In genomic region chr2:222944971-222945740, GRCh38 we compare ENCODE assay signal across 20 cellular contexts.
DNase-seq lines count a peak whose midpoint lies in the region; ATAC-seq, FAIRE-seq and TF ChIP-seq lines count a peak whose summit lies in the region.
"Had no signal": no experiment of that assay in that cellular context is flagged by ENCODE, and none has a peak within 500 bp of the region (broad histone marks: within the 10 kb centered on the region; RNA-seq: fewer than 3 reads in every experiment).

No MANE protein-coding gene starts in this region.

- TF ChIP-seq RAD21 in HepG2 (CRISPR knock-in tag; IDR thresholded peaks at IDR 0.05) (no peak), SK-N-SH (IDR thresholded peaks at IDR 0.05; ENCODE audit: low read length) (0 out of 2 replicates have a peak, but pooled peaks have one; percentile 7)

- no peak for DNase-seq in HepG2 (ENCODE audit: low spot score)
- DNase-seq in right lobe of liver = no peak
- peak; percentile 12 for DNase-seq in SK-N-SH
- no peak for DNase-seq in mesenchymal stem cell
- DNase-seq in smooth muscle cell (lab: John Stamatoyannopoulos, UW; ENCODE audit: unreplicated experiment) = no peak
- DNase-seq in NCI-H446 (lab: John Stamatoyannopoulos, UW) = no peak
- no peak for DNase-seq in activated CD4-positive, alpha-beta T cell treated with anti-CD3 and anti-CD28 coated beads, Interleukin-2, amount 50 U/mL, for 48 hours
- DNase-seq: BE2C; Calu3; CD4-positive, alpha-beta memory T cell; DMS53; GOT3; MV-4-11; NCI-H1417; NCI-H187 treated with DMSO at 0.1 percent for 48 hours; NCI-H2171; NCI-H446 treated with DMSO at 0.1 percent for 48 hours had no signal

- no peaks in the 10 kb centered on the region for H3K4me1 ChIP-seq in HepG2 (ENCODE audit: insufficient read depth, low read length)
- no peaks in the 10 kb centered on the region for H3K4me1 ChIP-seq in right lobe of liver
- peaks cover 4 to 33% of the 10 kb centered on the region in 2 experiments; a peak in 3 of 4 replicates for H3K4me1 ChIP-seq in SK-N-SH (ENCODE audit: control insufficient read depth in 1 of 2, insufficient read depth in 2 of 2, low read depth in 1 of 2, low read length in 1 of 2)
- peaks cover 6% of the 10 kb centered on the region for H3K4me1 ChIP-seq in mesenchymal stem cell (ENCODE audit: control insufficient read depth, insufficient read depth, low read depth, low read length)
- peaks cover 32% of the 10 kb centered on the region for H3K4me1 ChIP-seq in smooth muscle cell (ENCODE audit: low read depth)

- ATAC-seq in HepG2 (peak; percentile 5; the same call in 1 of the 3 replicates), right lobe of liver (no peak), GM21423 (IDR thresholded peaks at IDR 0.05; ENCODE audit: unreplicated experiment) (no peak)

- H3F3A ChIP-seq in SK-N-SH (replicated peaks; ENCODE audit: insufficient read depth) = peaks cover 26% of the 10 kb centered on the region
- H3F3A ChIP-seq in smooth muscle cell (ENCODE audit: low read depth) = peaks cover 3% of the 10 kb centered on the region

- no peak overlapping the region for H2BK5ac ChIP-seq in mesenchymal stem cell (ENCODE audit: low read depth, low read length, poor library complexity, severe bottlenecking)

- H2AK5ac ChIP-seq in mesenchymal stem cell (ENCODE audit: low read length, severe bottlenecking) = peak overlapping the region; percentile 59

- H3K9me2 ChIP-seq in SK-N-SH = no peaks in the 10 kb centered on the region

- H2AFZ ChIP-seq in HepG2 (ENCODE audit: low read length) (no peak overlapping the region), SK-N-SH (ENCODE audit: low read depth) (no peak overlapping the region), mesenchymal stem cell (ENCODE audit: low read depth, low read length) (no peak overlapping the region), smooth muscle cell (ENCODE audit: low read depth) (no peak overlapping the region)

- H3K9me3 ChIP-seq in HepG2 (ENCODE audit: low read length) = no peaks in the 10 kb centered on the region
- no peaks in the 10 kb centered on the region for H3K9me3 ChIP-seq in right lobe of liver
- H3K9me3 ChIP-seq in SK-N-SH = no peaks in the 10 kb centered on the region
- H3K9me3 ChIP-seq in mesenchymal stem cell (ENCODE audit: control insufficient read depth, low read length) = no peaks in the 10 kb centered on the region
- no peaks in the 10 kb centered on the region for H3K9me3 ChIP-seq in smooth muscle cell (replicated peaks; ENCODE audit: low read depth)
- H3K9me3 ChIP-seq: BE2C had no signal

- TF ChIP-seq EP300 in HepG2 (IDR thresholded peaks at IDR 0.05; ENCODE audit: low read depth in 2 of 2, low read length in 2 of 2) (no peak), HepG2 (CRISPR knock-in tag; IDR thresholded peaks at IDR 0.05; ENCODE audit: borderline replicate concordance) (no peak), SK-N-SH (IDR thresholded peaks at IDR 0.05; ENCODE audit: borderline replicate concordance in 1 of 2, low read depth in 1 of 2, low read length in 1 of 2) (no peak)

- H3K4me3 ChIP-seq in HepG2 (replicated peaks in 1 of 3; ENCODE audit: insufficient read depth in 1 of 3, low read depth in 2 of 3, low read length in 3 of 3) = no peak overlapping the region
- no peak overlapping the region for H3K4me3 ChIP-seq in right lobe of liver
- no peak overlapping the region for H3K4me3 ChIP-seq in SK-N-SH (ENCODE audit: low read depth in 2 of 2, low read length in 1 of 2)
- H3K4me3 ChIP-seq in mesenchymal stem cell (ENCODE audit: insufficient read depth in 1 of 2, low read depth in 1 of 2, low read length in 2 of 2) = no peak overlapping the region
- no peak overlapping the region for H3K4me3 ChIP-seq in smooth muscle cell

- no peak overlapping the region for H2BK15ac ChIP-seq in mesenchymal stem cell (ENCODE audit: low read depth, poor library complexity, severe bottlenecking)

- no peak overlapping the region for H2BK120ac ChIP-seq in mesenchymal stem cell (ENCODE audit: low read depth, low read length)

- no peak overlapping the region for H3K23ac ChIP-seq in mesenchymal stem cell (ENCODE audit: low read length in 2 of 2)

- no peak overlapping the region for H3K4ac ChIP-seq in mesenchymal stem cell (ENCODE audit: low read depth in 1 of 2, low read length in 2 of 2)

- H3K27ac ChIP-seq in HepG2 (ENCODE audit: extremely low read length, insufficient read depth, low read length) = no peak overlapping the region
- H3K27ac ChIP-seq in right lobe of liver = no peak overlapping the region
- H3K27ac ChIP-seq in SK-N-SH (ENCODE audit: low read depth in 2 of 2, low read length in 1 of 2) = peak overlapping the region; percentile 68 to 69; a peak in 3 of 4 replicates
- H3K27ac ChIP-seq in mesenchymal stem cell (ENCODE audit: low read length, poor library complexity, severe bottlenecking) = peak overlapping the region; percentile 92
- peak overlapping the region; percentile 72 for H3K27ac ChIP-seq in smooth muscle cell (ENCODE audit: low read depth)
- H3K27ac ChIP-seq: 22Rv1, RWPE1 had no signal

- H3K18ac ChIP-seq in mesenchymal stem cell (ENCODE audit: low read depth in 1 of 2, low read length in 2 of 2) = no peak overlapping the region

- H4K8ac ChIP-seq in mesenchymal stem cell (ENCODE audit: low read length) = no peak overlapping the region

- no peak overlapping the region for H3K4me2 ChIP-seq in HepG2 (ENCODE audit: low read depth, low read length)
- H3K4me2 ChIP-seq in SK-N-SH = no peak overlapping the region
- H3K4me2 ChIP-seq in mesenchymal stem cell (ENCODE audit: low read length, poor library complexity, severe bottlenecking) = no peak overlapping the region
- peak overlapping the region; percentile 57 for H3K4me2 ChIP-seq in smooth muscle cell

- POLR2A ChIA-PET in HepG2 (lab: Yijun Ruan, JAX) (interaction anchor here (1.0 kb wide), 1 partner anchor 153 kb away, joined by 5 read pairs; no protein-coding TSS in a partner anchor), SK-N-SH (lab: Yijun Ruan, JAX) (no interaction called here)

- peaks cover 3% of the 10 kb centered on the region for H3K79me1 ChIP-seq in mesenchymal stem cell (replicated peaks; ENCODE audit: low read length, poor library complexity, severe bottlenecking)

- intact Hi-C loops in HepG2 (cut with micrococcal nuclease; ENCODE audit: unreplicated experiment) (no loop called here), right lobe of liver (cut with DNase I) (no loop called here)

- H4K91ac ChIP-seq in mesenchymal stem cell (ENCODE audit: low read length) = no peak overlapping the region

- TSS peak; percentile 8 for BruUV-seq in HepG2 (replicated peaks; lab: Mats Ljungman, UMichigan)

- H3K9ac ChIP-seq in HepG2 (ENCODE audit: insufficient read depth, low read depth, low read length) (no peak overlapping the region), SK-N-SH (no peak overlapping the region), mesenchymal stem cell (ENCODE audit: low read length) (peak overlapping the region; percentile 37), smooth muscle cell (ENCODE audit: low read depth) (no peak overlapping the region)

- FAIRE-seq in HepG2 (lab: Jason Lieb, UNC) = no peak

- H4K20me1 ChIP-seq in HepG2 (ENCODE audit: insufficient read depth, low read length) = peaks cover 6% of the 10 kb centered on the region
- no peaks in the 10 kb centered on the region for H4K20me1 ChIP-seq in SK-N-SH (ENCODE audit: insufficient read depth)
- peaks cover under 1% of the 10 kb centered on the region for H4K20me1 ChIP-seq in smooth muscle cell (ENCODE audit: low read depth)

- WGBS in HepG2 (ENCODE audit: low lambda C conversion rate) = 91% methylated on average over 5 of the region's 5 CpGs
- 90% methylated on average over 5 of the region's 5 CpGs for WGBS in right lobe of liver (ENCODE audit: insufficient coverage, low coverage, low lambda C conversion rate, missing lambda C conversion rate)
- WGBS in SK-N-SH (ENCODE audit: low lambda C conversion rate) = 68% methylated on average over 5 of the region's 5 CpGs
- 83% methylated on average over 2 of the region's 5 CpGs for WGBS in mesenchymal stem cell
- WGBS in smooth muscle cell (ENCODE audit: low lambda C conversion rate) = 96% methylated on average over 5 of the region's 5 CpGs

- in situ Hi-C loops in HepG2 (cut with HindIII; ENCODE audit: extremely low pct_ligation_motif_present, low pct_unique_long_range_greater_than_20kb) = no loop called here

- TF ChIP-seq POLR2A in HepG2 (IDR thresholded peaks at IDR 0.05; ENCODE audit: insufficient read depth in 1 of 2, low read depth in 2 of 2, low read length in 2 of 2) (peak in 1 of 2 experiments; percentile 29; a peak in 2 of 4 replicates), right lobe of liver (IDR thresholded peaks at IDR 0.05) (no peak)

- CTCF ChIA-PET in HepG2 (lab: Yijun Ruan, JAX; ENCODE audit: low intra/inter-chr PET ratio, low total read pairs) (no interaction called here), SK-N-SH (lab: Yijun Ruan, JAX) (interaction anchor here (1.2 to 3.4 kb wide), 3 partner anchors 13 to 255 kb away, joined by 3 to 11 read pairs (median 10); no protein-coding TSS in a partner anchor)

- H3K79me2 ChIP-seq in HepG2 (ENCODE audit: insufficient read depth, low read length) (no peaks in the 10 kb centered on the region), SK-N-SH (ENCODE audit: insufficient read depth) (no peaks in the 10 kb centered on the region), smooth muscle cell (ENCODE audit: low read depth) (no peaks in the 10 kb centered on the region)

- no peak overlapping the region for H3K14ac ChIP-seq in mesenchymal stem cell (ENCODE audit: low read length in 2 of 2)

- H2BK12ac ChIP-seq in mesenchymal stem cell (ENCODE audit: low read length in 2 of 2) = no peak overlapping the region

- H3K36me3 ChIP-seq in HepG2 (replicated peaks in 1 of 2; ENCODE audit: control insufficient read depth in 1 of 2, insufficient read depth in 2 of 2, low read length in 2 of 2) = peaks cover 3 to 16% of the 10 kb centered on the region in 2 experiments; a peak in 4 of 5 replicates
- peaks cover 0 to 15% (median 0%) of the 10 kb centered on the region in 4 donors for H3K36me3 ChIP-seq in right lobe of liver
- peaks cover 11 to 16% of the 10 kb centered on the region in 2 experiments for H3K36me3 ChIP-seq in SK-N-SH (replicated peaks in 1 of 2; ENCODE audit: control insufficient read depth in 1 of 2, insufficient read depth in 2 of 2, low read length in 1 of 2)
- peaks cover 0 to 17% of the 10 kb centered on the region in 2 experiments for H3K36me3 ChIP-seq in mesenchymal stem cell (ENCODE audit: control insufficient read depth in 1 of 2, insufficient read depth in 2 of 2, low read depth in 1 of 2, low read length in 2 of 2)
- H3K36me3 ChIP-seq in smooth muscle cell (ENCODE audit: low read depth) = no peaks in the 10 kb centered on the region
- H3K36me3 ChIP-seq: BE2C had no signal

- TF ChIP-seq CTCF in HepG2 (CRISPR knock-in tag; IDR thresholded peaks at IDR 0.05) (no peak), right lobe of liver (IDR thresholded peaks at IDR 0.05) (no peak), SK-N-SH (IDR thresholded peaks at IDR 0.05) (no peak), smooth muscle cell (IDR thresholded peaks at IDR 0.05; ENCODE audit: borderline replicate concordance, insufficient read depth, poor library complexity, severe bottlenecking) (no peak)

- H3K27me3 ChIP-seq in HepG2 (ENCODE audit: control insufficient read depth in 1 of 2, insufficient read depth in 2 of 2, low read length in 2 of 2) (no peaks in the 10 kb centered on the region), right lobe of liver (no peaks in the 10 kb centered on the region), SK-N-SH (ENCODE audit: insufficient read depth) (no peaks in the 10 kb centered on the region), mesenchymal stem cell (ENCODE audit: control insufficient read depth in 1 of 2, insufficient read depth in 1 of 2, low read length in 2 of 2) (no peaks in the 10 kb centered on the region), smooth muscle cell (ENCODE audit: low read depth) (no peaks in the 10 kb centered on the region)
- H3K27me3 ChIP-seq: BE2C had no signal

Comparison
In these comparisons a context has a peak if more than half of its experiments do, and no peak if none do; other contexts are left out.
1. H3K27ac ChIP-seq: peak in SK-N-SH (2 of 2), mesenchymal stem cell (single experiment) and smooth muscle cell (single experiment); none in HepG2 (single experiment) and right lobe of liver (0 of 3).
2. Of the 25 proteins assayed by ChIP-seq in both HepG2 and SK-N-SH: peak only in HepG2: SIN3A; only in SK-N-SH: JUND and RAD21; in both: none; in neither: 22.